ENCODE assay signal across 18 cellular contexts in genomic region chr15:92662797-92663196, GRCh38. TPM values are rescaled to one million over a fixed set of nuclear protein-coding genes. Genes with fewer than 3 reads are reported as not detected.
A peak's percentile ranks its signal among the peaks of the same experiment; 100 is the strongest.
DNase-seq lines count a peak whose midpoint lies in the region; ATAC-seq, FAIRE-seq and TF ChIP-seq lines count a peak whose summit lies in the region.
"Had no signal": no experiment of that assay in that cellular context is flagged by ENCODE, and none has a peak within 500 bp of the region (broad histone marks: within the 10 kb centered on the region; RNA-seq: fewer than 3 reads in every experiment).

No MANE protein-coding gene starts in this region.

- H3K36me3 ChIP-seq in GM12878 (ENCODE audit: control insufficient read depth in 2 of 2, insufficient read depth in 2 of 2, low read length in 1 of 2): no peaks in the 10 kb centered on the region
- no peaks in the 10 kb centered on the region for H3K36me3 ChIP-seq in CD8-positive, alpha-beta T cell (ENCODE audit: insufficient read depth, low read length)
- H3K36me3 ChIP-seq: adrenal gland, BE2C had no signal

- H3K27ac ChIP-seq in GM12878 (ENCODE audit: control insufficient read depth, insufficient read depth): peak overlapping the region; percentile 57
- H3K27ac ChIP-seq in CD8-positive, alpha-beta T cell (ENCODE audit: low read depth, low read length): no peak overlapping the region
- H3K27ac ChIP-seq: adrenal gland, HL-60 had no signal

- H3K4me3 ChIP-seq in GM12878: no peak overlapping the region
- no peak overlapping the region for H3K4me3 ChIP-seq in CD8-positive, alpha-beta T cell (ENCODE audit: low read depth, low read length)
- H3K4me3 ChIP-seq: adrenal gland had no signal

- no peaks in the 10 kb centered on the region for H3K79me2 ChIP-seq in GM12878 (ENCODE audit: control insufficient read depth, insufficient read depth, low read length)

- no peak for TF ChIP-seq RAD21 in GM12878 (IDR thresholded peaks at IDR 0.05; ENCODE audit: insufficient read depth, low read depth, low read length)

- no peak for FAIRE-seq in GM12878 (lab: Jason Lieb, UNC)

- H3K4me3 Mint-ChIP-seq in CD8-positive, alpha-beta T cell: no peak overlapping the region
- H3K4me3 Mint-ChIP-seq: activated T-cell treated with anti-CD3 and anti-CD28 coated beads, Interleukin-2, amount 50 U/mL, for 4 hours had no signal

- BruUV-seq in GM12878 (replicated peaks; lab: Mats Ljungman, UMichigan): no TSS peak

- H3K27ac Mint-ChIP-seq in CD8-positive, alpha-beta T cell: no peak overlapping the region

- peaks cover 6% of the 10 kb centered on the region for H3K27me3 Mint-ChIP-seq in CD8-positive, alpha-beta T cell (ENCODE audit: low read depth)

- no peak for TF ChIP-seq POLR2A in GM12878 (IDR thresholded peaks at IDR 0.05; ENCODE audit: low read depth, low read length)

- H3K9me3 Mint-ChIP-seq in CD8-positive, alpha-beta T cell: no peaks in the 10 kb centered on the region
- H3K9me3 Mint-ChIP-seq: activated T-cell treated with anti-CD3 and anti-CD28 coated beads, Interleukin-2, amount 50 U/mL, for 4 hours had no signal

- intact Hi-C loops in GM12878 (cut with micrococcal nuclease; ENCODE audit: unreplicated experiment): loop anchor here (1.0 to 10.0 kb wide), 2 partner anchors 37 to 252 kb away; no protein-coding TSS in a partner anchor
- intact Hi-C loops in CD8-positive, alpha-beta T cell (cut with DNase I, micrococcal nuclease): no loop called here

- TF ChIP-seq CTCF in GM12878 (IDR thresholded peaks at IDR 0.05 in 2 of 3, conservative IDR thresholded peaks at IDR 0.05 in 1 of 3; ENCODE audit: control insufficient read depth in 2 of 3, extremely low read depth in 1 of 3, insufficient read depth in 1 of 3, low read depth in 3 of 3, low read length in 3 of 3): no peak
- TF ChIP-seq CTCF in CD8-positive, alpha-beta T cell (IDR thresholded peaks at IDR 0.05): no peak

- H2AFZ ChIP-seq in GM12878 (ENCODE audit: control insufficient read depth, low read depth, low read length): peak overlapping the region; percentile 65

- ATAC-seq in GM18907 (IDR thresholded peaks at IDR 0.05; ENCODE audit: unreplicated experiment): peak; percentile 20
- ATAC-seq in GM21447 (IDR thresholded peaks at IDR 0.05; ENCODE audit: unreplicated experiment): peak; percentile 1
- ATAC-seq in HG03066 (IDR thresholded peaks at IDR 0.05; ENCODE audit: low read depth, unreplicated experiment): peak; percentile 19
- peak; percentile 57 for ATAC-seq in GM12878
- no peak for ATAC-seq in CD8-positive, alpha-beta T cell
- ATAC-seq: left cardiac atrium, sciatic nerve had no signal

- 54% methylated on average over 3 of the region's 3 CpGs for WGBS in GM12878 (ENCODE audit: insufficient coverage, insufficient replicate concordance, low lambda C conversion rate, missing lambda C conversion rate)

- in situ Hi-C loops in GM12878 (cut with MboI): no loop called here

- no peak for TF ChIP-seq EP300 in GM12878 (IDR thresholded peaks at IDR 0.05; ENCODE audit: borderline replicate concordance in 1 of 2, control insufficient read depth in 1 of 2, low read depth in 2 of 2, low read length in 2 of 2)

- RAD21 ChIA-PET in GM12878 (lab: Charles Lee; ENCODE audit: unreplicated experiment): interaction anchor here (1.5 kb wide), 1 partner anchor 9 kb away, joined by 3 read pairs; no protein-coding TSS in a partner anchor

- H3K27me3 ChIP-seq in GM12878 (replicated peaks in 1 of 2; ENCODE audit: control insufficient read depth in 2 of 2, insufficient read depth in 2 of 2, low read length in 1 of 2): no peaks in the 10 kb centered on the region
- no peaks in the 10 kb centered on the region for H3K27me3 ChIP-seq in CD8-positive, alpha-beta T cell (ENCODE audit: insufficient read depth, low read length)
- H3K27me3 ChIP-seq: adrenal gland, BE2C had no signal

- H4K20me1 ChIP-seq in GM12878 (ENCODE audit: control insufficient read depth, insufficient read depth): no peaks in the 10 kb centered on the region

- H3K4me1 Mint-ChIP-seq in CD8-positive, alpha-beta T cell (ENCODE audit: low read depth): no peaks in the 10 kb centered on the region

- no peak overlapping the region for H3K9ac ChIP-seq in GM12878 (ENCODE audit: control insufficient read depth, insufficient read depth, low read length)

- SMC1A ChIA-PET in GM12878 (lab: Charles Lee; ENCODE audit: uncharacterized antibody, unreplicated experiment): interaction anchor here (0.6 to 3.8 kb wide), 4 partner anchors 10 to 52 kb away, joined by 3 to 15 read pairs (median 3); no protein-coding TSS in a partner anchor

- POLR2A ChIA-PET in GM12878 (lab: Charles Lee): no interaction called here
- POLR2A ChIA-PET in CD8-positive, alpha-beta T cell (lab: Charles Lee): no interaction called here

- H3K4me2 ChIP-seq in GM12878 (ENCODE audit: control insufficient read depth, insufficient read depth): peak overlapping the region; percentile 59

- no peaks in the 10 kb centered on the region for H3K9me3 ChIP-seq in GM12878 (replicated peaks; ENCODE audit: control insufficient read depth, insufficient read depth, low read length)
- H3K9me3 ChIP-seq in CD8-positive, alpha-beta T cell (ENCODE audit: low read length): no peaks in the 10 kb centered on the region
- H3K9me3 ChIP-seq: adrenal gland, BE2C had no signal

- CTCF ChIA-PET in GM12878 (lab: Yijun Ruan, JAX): interaction anchor here (1.0 kb wide), 1 partner anchor 52 kb away, joined by 3 read pairs; no protein-coding TSS in a partner anchor
- CTCF ChIA-PET in CD8-positive, alpha-beta T cell (lab: Charles Lee): no interaction called here

- H3K4me1 ChIP-seq in GM12878 (ENCODE audit: control insufficient read depth, insufficient read depth, low read length): peaks cover 30% of the 10 kb centered on the region
- H3K4me1 ChIP-seq in CD8-positive, alpha-beta T cell (ENCODE audit: insufficient read depth, low read length): no peaks in the 10 kb centered on the region
- H3K4me1 ChIP-seq: BE2C had no signal

- DNase-seq in GM12878 (ENCODE audit: low read depth, low spot score): no peak
- no peak for DNase-seq in effector CD8-positive, alpha-beta T cell (lab: John Stamatoyannopoulos, UW)
- no peak for DNase-seq in CD8-positive, alpha-beta T cell
- no peak for DNase-seq in activated CD4-positive, alpha-beta T cell treated with anti-CD3 and anti-CD28 coated beads for 4 hours
- DNase-seq in HUDEP-2 (lab: John Stamatoyannopoulos, UW; ENCODE audit: unreplicated experiment in 76 of 76): no peak
- DNase-seq: activated T-cell treated with anti-CD3 and anti-CD28 coated beads, Interleukin-2, amount 50 U/mL, for 4 hours; adrenal gland; BE2C; central memory CD4-positive, alpha-beta T cell; DMS 273 treated with DMSO at 0.1 percent for 48 hours; left cardiac atrium; NCI-H1436; NCI-H2227 treated with DMSO at 0.1 percent for 48 hours had no signal

- no peaks in the 10 kb centered on the region for H3K36me3 Mint-ChIP-seq in CD8-positive, alpha-beta T cell

TF ChIP-seq in GM12878, 131 proteins besides CTCF, POLR2A, EP300 and RAD21:
- TF ChIP-seq NRF1 (conservative IDR thresholded peaks at IDR 0.05; ENCODE audit: low read depth, low read length): 0 out of 2 replicates have a peak, but pooled peaks have one; percentile 21
- no peak for TF ChIP-seq ETV6 (conservative IDR thresholded peaks at IDR 0.05 in 1 of 2, IDR thresholded peaks at IDR 0.05 in 1 of 2; ENCODE audit: borderline replicate concordance in 1 of 2, low read depth in 1 of 2)
TF ChIP-seq in GM12878: peak in this region for 1.

RNA-seq across cellular contexts. Expression of gene FAM174B, which starts 7.2 kb away (rescaled TPM):
- 19.8 and 20.0 TPM in 2 replicates for total RNA-seq in GM12878 (2013; cell fraction: nucleolus; rRNA removed)
- total RNA-seq in GM12878 (2014; rRNA removed) (3.0 and 4.1 TPM in 2 replicates), GM12878 (2014; rRNA removed; fragmentation: Illumina TruSeq; extraction: Trizol) (2.8 and 3.9 TPM in 2 replicates), GM12878 (2021) (8.0 and 10.7 TPM in 2 replicates)
- 11.6 TPM for polyA plus RNA-seq in GM12878 (2011; ENCODE audit: low read depth)
- polyA plus RNA-seq in GM12878 (2011; rRNA removed) (12.1 and 15.9 TPM in 2 replicates), GM12878 (2014; fragmentation: Illumina TruSeq; extraction: Trizol) (6.6 and 7.0 TPM in 2 replicates), GM12878 (2014; fragmentation: Nextera tagmentation; extraction: Ambion mirVana) (1 to 10 TPM in 1 of 2 experiments, under 1 TPM in 1; 0.71 to 2.4 TPM), GM12878 (2014; rRNA removed) (4.3 and 5.3 TPM in 2 replicates), GM12878 (2016; fragmentation: Nextera tagmentation; extraction: Ambion mirVana) (1 to 10 TPM; 4.1 to 6.5 TPM)
- 12.6 and 20.8 TPM in 2 replicates for polyA plus RNA-seq in GM12878 (2011; cell fraction: cytosol; rRNA removed)
- 5.0 and 7.8 TPM in 2 replicates for polyA plus RNA-seq in GM12878 (2011; cell fraction: nucleus; rRNA removed)
- polyA plus RNA-seq in GM12878 (2012): 27.8 and 39.8 TPM in 2 replicates
- polyA minus RNA-seq in GM12878 (2011; rRNA and poly(A)+ RNA removed): 20.9 and 22.8 TPM in 2 replicates
- polyA minus RNA-seq in GM12878 (2011; cell fraction: cytosol; rRNA and poly(A)+ RNA removed): 5.3 and 10.3 TPM in 2 replicates
- polyA minus RNA-seq in GM12878 (2011; cell fraction: nucleus; rRNA and poly(A)+ RNA removed): 7.4 and 21.9 TPM in 2 replicates
- total RNA-seq in CD8-positive, alpha-beta T cell: 1 to 10 TPM; 1.4 to 1.8 TPM
